ENCODE assay signal across 28 cellular contexts in the genomic region with DNA sequence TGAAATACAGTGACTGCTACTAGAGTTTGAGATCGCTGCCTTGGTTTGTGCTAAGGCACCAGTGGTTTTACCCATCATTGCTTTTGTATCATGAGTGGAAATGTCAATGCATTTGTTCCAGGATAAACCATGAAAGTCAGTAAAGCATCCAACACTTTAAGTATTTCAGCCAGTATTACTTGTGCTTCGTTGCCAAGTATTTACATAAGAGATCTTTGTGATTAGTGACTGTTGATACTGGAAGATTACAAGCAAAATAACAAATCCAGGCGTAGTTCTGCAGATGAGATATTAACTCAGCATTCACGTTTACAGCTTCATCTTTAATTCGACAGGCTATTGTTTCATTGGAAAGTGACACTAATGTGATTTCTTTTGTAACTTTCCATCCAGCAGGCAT.
"Had no signal": no experiment of that assay in that cellular context is flagged by ENCODE, and none has a peak within 500 bp of the region (broad histone marks: within the 10 kb centered on the region; RNA-seq: fewer than 3 reads in every experiment).

No MANE protein-coding gene starts in this region.

- H3K27me3 ChIP-seq: pancreas, uterus had no signal

- DNase-seq: activated CD4-positive, alpha-beta memory T cell treated with anti-CD3 and anti-CD28 coated beads for 36 hours; activated CD4-positive, alpha-beta T cell treated with anti-CD3 and anti-CD28 coated beads, Interleukin-2, amount 10 ng/mL, durations not matched to agents 24 days and 14 days; activated CD4-positive, CD25-positive, alpha-beta regulatory T cell treated with anti-CD3 and anti-CD28 coated beads, Interleukin-2, amount 50 U/mL, for 72 hours; activated CD8-positive, alpha-beta memory T cell treated with anti-CD3 and anti-CD28 coated beads, Interleukin-2, amount 50 U/mL, for 4 hours; activated gamma-delta T cell; activated naive CD4-positive, alpha-beta T cell treated with anti-CD3 and anti-CD28 coated beads, Interleukin-2, amount 10 ng/mL, durations not matched to agents 7 days and 5 days; activated naive CD8-positive, alpha-beta T cell treated with anti-CD3 and anti-CD28 coated beads, Interleukin-2, amount 10 ng/mL, durations not matched to agents 7 days and 5 days; activated T-cell treated with anti-CD3 and anti-CD28 coated beads, Interleukin-2, amount 50 U/mL, for 1 hour; central memory CD4-positive, alpha-beta T cell; endodermal cell; foreskin fibroblast; head of caudate nucleus; hypothalamus; kidney glomerular epithelial cell; left ventricle myocardium inferior; naive thymus-derived CD4-positive, alpha-beta T cell; nucleus accumbens; pancreas; retina; stimulated activated CD4-positive, alpha-beta T cell treated with anti-CD3 and anti-CD28 coated beads, Interleukin-4, amount 100 ng/mL, for 24 hours; substantia nigra; T1000; uterus had no signal

- H3K4me1 ChIP-seq: prostate gland, uterus had no signal

- H3K36me3 ChIP-seq: left ventricle myocardium inferior, pancreas, prostate gland, uterus had no signal

- H3K27ac ChIP-seq: left ventricle myocardium inferior, pancreas, prostate gland, skin epidermis, uterus had no signal

- H3K9me3 ChIP-seq: left ventricle myocardium inferior, pancreas, prostate gland, uterus had no signal

- H3K4me3 ChIP-seq: left ventricle myocardium inferior, pancreas, prostate gland, skin epidermis, uterus had no signal

- ATAC-seq: esophagus mucosa; naive thymus-derived CD4-positive, alpha-beta T cell; pancreas; sciatic nerve; stimulated activated effector memory CD8-positive, alpha-beta T cell treated with anti-CD3 and anti-CD28 coated beads, Interleukin-12 subunit alpha, Interleukin-12 subunit beta, amount 100 ng/mL, for 72 hours had no signal
